8 cellular contexts compared by ENCODE assay signal in the genomic region with DNA sequence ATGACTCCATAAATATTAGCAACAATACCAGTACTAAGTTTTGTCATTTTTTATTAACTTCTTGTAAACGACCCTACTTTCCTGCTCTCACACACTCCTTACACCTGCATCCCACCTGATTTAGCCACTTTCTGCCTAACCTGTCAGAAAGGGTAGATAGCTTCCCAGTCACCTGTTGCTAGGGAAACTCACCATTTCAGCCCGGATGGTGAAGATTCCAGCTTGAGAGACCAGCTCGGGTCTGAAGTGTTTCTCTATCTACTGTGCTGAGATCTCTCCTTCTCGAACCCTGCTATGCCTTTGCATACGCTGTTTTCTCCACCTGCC. TPM values are rescaled to one million over a fixed set of nuclear protein-coding genes. Genes with fewer than 3 reads are reported as not detected.
DNase-seq lines count a peak whose midpoint lies in the region; ATAC-seq and TF ChIP-seq lines count a peak whose summit lies in the region.

A gene with protein sequence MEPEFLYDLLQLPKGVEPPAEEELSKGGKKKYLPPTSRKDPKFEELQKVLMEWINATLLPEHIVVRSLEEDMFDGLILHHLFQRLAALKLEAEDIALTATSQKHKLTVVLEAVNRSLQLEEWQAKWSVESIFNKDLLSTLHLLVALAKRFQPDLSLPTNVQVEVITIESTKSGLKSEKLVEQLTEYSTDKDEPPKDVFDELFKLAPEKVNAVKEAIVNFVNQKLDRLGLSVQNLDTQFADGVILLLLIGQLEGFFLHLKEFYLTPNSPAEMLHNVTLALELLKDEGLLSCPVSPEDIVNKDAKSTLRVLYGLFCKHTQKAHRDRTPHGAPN (plus strand): TSS at position 220 of the 327 bp plus-strand sequence. CDS start 2,405 bp downstream, outside the sequence.

- peak within 1 kb of the TSS; percentile 90 to 99 (median 94) for H3K4me3 Mint-ChIP-seq in CD4-positive, CD25-positive, alpha-beta regulatory T cell
- peak within 1 kb of the TSS; percentile 92 for H3K4me3 Mint-ChIP-seq in dendritic cell treated with granulocyte-macrophage colony-stimulating factor and Interleukin-4, amounts not matched to agents 40 ng/mL and 50 ng/mL, for 4 days

- no peaks in the 10 kb centered on the region for H3K9me2 ChIP-seq in SK-N-SH

- no peaks in the 10 kb centered on the region for H3K9me3 ChIP-seq in CD4-positive, CD25-positive, alpha-beta regulatory T cell (ENCODE audit: control insufficient read depth in 2 of 2, low read length in 2 of 2)
- H3K9me3 ChIP-seq in SK-N-SH = no peaks in the 10 kb centered on the region
- H3K9me3 ChIP-seq in spleen = no peaks in the 10 kb centered on the region
- no peaks in the 10 kb centered on the region for H3K9me3 ChIP-seq in smooth muscle cell (replicated peaks; ENCODE audit: low read depth)

- H3K4me2 ChIP-seq in SK-N-SH = no peak within 1 kb of the TSS
- no peak within 1 kb of the TSS for H3K4me2 ChIP-seq in smooth muscle cell

- no peaks in the 10 kb centered on the region for H3K27me3 Mint-ChIP-seq in CD4-positive, CD25-positive, alpha-beta regulatory T cell
- H3K27me3 Mint-ChIP-seq in dendritic cell treated with granulocyte-macrophage colony-stimulating factor and Interleukin-4, amounts not matched to agents 40 ng/mL and 50 ng/mL, for 4 days = no peaks in the 10 kb centered on the region

- POLR2A ChIA-PET in SK-N-SH (lab: Yijun Ruan, JAX) = no interaction called here

- H3K4me1 Mint-ChIP-seq in CD4-positive, CD25-positive, alpha-beta regulatory T cell = peaks cover 0 to 35% (median 18%) of the 10 kb centered on the region in 4 donors
- peaks cover 53% of the 10 kb centered on the region for H3K4me1 Mint-ChIP-seq in dendritic cell treated with granulocyte-macrophage colony-stimulating factor and Interleukin-4, amounts not matched to agents 40 ng/mL and 50 ng/mL, for 4 days (ENCODE audit: low read depth)

- intact Hi-C loops in dendritic cell treated with granulocyte-macrophage colony-stimulating factor and Interleukin-4, amounts not matched to agents 40 ng/mL and 50 ng/mL, for 4 days (cut with micrococcal nuclease) = loop anchor here (5.0 kb wide), 3 partner anchors 113 to 168 kb away; no protein-coding TSS in a partner anchor
- intact Hi-C loops in spleen (cut with DNase I; ENCODE audit: low total_unique reads) = no loop called here

- H3K4me3 ChIP-seq in CD4-positive, CD25-positive, alpha-beta regulatory T cell (ENCODE audit: low read depth, low read length) = peak within 1 kb of the TSS; percentile 77
- H3K4me3 ChIP-seq in SK-N-SH (ENCODE audit: low read depth in 2 of 2, low read length in 1 of 2) (no peak within 1 kb of the TSS), spleen (peak within 1 kb of the TSS; percentile 33 to 75 (median 58)), smooth muscle cell (no peak within 1 kb of the TSS)

- TF ChIP-seq POLR2A in spleen (IDR thresholded peaks at IDR 0.05) = no peak

- H3K27ac Mint-ChIP-seq in CD4-positive, CD25-positive, alpha-beta regulatory T cell = peak within 1 kb of the TSS; percentile 86 to 99 (median 88)
- peak within 1 kb of the TSS; percentile 91 for H3K27ac Mint-ChIP-seq in dendritic cell treated with granulocyte-macrophage colony-stimulating factor and Interleukin-4, amounts not matched to agents 40 ng/mL and 50 ng/mL, for 4 days

- ATAC-seq in CD4-positive, CD25-positive, alpha-beta regulatory T cell (ENCODE audit: low read depth in 2 of 2) = peak; percentile 34 to 43
- peak; percentile 51 for ATAC-seq in GM21717 (IDR thresholded peaks at IDR 0.05; ENCODE audit: unreplicated experiment)

- TF ChIP-seq CTCF in SK-N-SH (IDR thresholded peaks at IDR 0.05) (no peak), spleen (IDR thresholded peaks at IDR 0.05 in 8 of 11, conservative IDR thresholded peaks at IDR 0.05 in 3 of 11) (no peak), smooth muscle cell (IDR thresholded peaks at IDR 0.05; ENCODE audit: borderline replicate concordance, insufficient read depth, poor library complexity, severe bottlenecking) (no peak)

- CTCF ChIA-PET in SK-N-SH (lab: Yijun Ruan, JAX) = interaction anchor here (1.0 to 1.8 kb wide), 3 partner anchors 99 to 445 kb away, joined by 3 to 6 read pairs (median 3); no protein-coding TSS in a partner anchor

- TF ChIP-seq EP300 in SK-N-SH (IDR thresholded peaks at IDR 0.05; ENCODE audit: borderline replicate concordance in 1 of 2, low read depth in 1 of 2, low read length in 1 of 2) = no peak

- H3K27me3 ChIP-seq in CD4-positive, CD25-positive, alpha-beta regulatory T cell (ENCODE audit: control insufficient read depth, insufficient read depth, low read length) = no peaks in the 10 kb centered on the region
- no peaks in the 10 kb centered on the region for H3K27me3 ChIP-seq in SK-N-SH (ENCODE audit: insufficient read depth)
- H3K27me3 ChIP-seq in spleen (replicated peaks in 1 of 7) = peaks cover 0 to 27% (median 0%) of the 10 kb centered on the region in 7 donors
- no peaks in the 10 kb centered on the region for H3K27me3 ChIP-seq in smooth muscle cell (ENCODE audit: low read depth)

- no peak within 1 kb of the TSS for H2AFZ ChIP-seq in SK-N-SH (ENCODE audit: low read depth)
- no peak within 1 kb of the TSS for H2AFZ ChIP-seq in smooth muscle cell (ENCODE audit: low read depth)

- H3K9me3 Mint-ChIP-seq in CD4-positive, CD25-positive, alpha-beta regulatory T cell = no peaks in the 10 kb centered on the region
- H3K9me3 Mint-ChIP-seq in dendritic cell treated with granulocyte-macrophage colony-stimulating factor and Interleukin-4, amounts not matched to agents 40 ng/mL and 50 ng/mL, for 4 days = no peaks in the 10 kb centered on the region

- H3K4me1 ChIP-seq in CD4-positive, CD25-positive, alpha-beta regulatory T cell (ENCODE audit: control insufficient read depth, insufficient read depth, low read length, poor library complexity, severe bottlenecking) = peaks cover 24% of the 10 kb centered on the region
- H3K4me1 ChIP-seq in SK-N-SH (ENCODE audit: control insufficient read depth in 1 of 2, insufficient read depth in 2 of 2, low read depth in 1 of 2, low read length in 1 of 2) (no peaks in the 10 kb centered on the region; a peak in 1 of 4 replicates), spleen (peaks cover 6 to 49% (median 29%) of the 10 kb centered on the region in 6 donors), smooth muscle cell (ENCODE audit: low read depth) (peaks cover 10% of the 10 kb centered on the region)

- peak within 1 kb of the TSS; percentile 78 for H3K27ac ChIP-seq in CD4-positive, CD25-positive, alpha-beta regulatory T cell (ENCODE audit: insufficient read depth, low read length, poor library complexity, severe bottlenecking)
- no peak within 1 kb of the TSS for H3K27ac ChIP-seq in SK-N-SH (ENCODE audit: low read depth in 2 of 2, low read length in 1 of 2)
- H3K27ac ChIP-seq in spleen = peak within 1 kb of the TSS; percentile 74 to 96 (median 90)
- H3K27ac ChIP-seq in smooth muscle cell (ENCODE audit: low read depth) = no peak within 1 kb of the TSS

- whole genome bisulfite sequencing in SK-N-SH (ENCODE audit: low lambda C conversion rate) = 69% methylated on average over 5 of the region's 5 CpGs
- WGBS in spleen, 5 donors = 20 to 26% (median 26%) methylated on average over 5 of the region's 5 CpGs
- 79% methylated on average over 5 of the region's 5 CpGs for WGBS in smooth muscle cell (ENCODE audit: low lambda C conversion rate)

- H4K20me1 ChIP-seq in SK-N-SH (ENCODE audit: insufficient read depth) (no peaks in the 10 kb centered on the region), smooth muscle cell (ENCODE audit: low read depth) (no peaks in the 10 kb centered on the region)

- no peaks in the 10 kb centered on the region for H3K79me2 ChIP-seq in SK-N-SH (ENCODE audit: insufficient read depth)
- no peaks in the 10 kb centered on the region for H3K79me2 ChIP-seq in smooth muscle cell (ENCODE audit: low read depth)

- no peaks in the 10 kb centered on the region for H3K36me3 Mint-ChIP-seq in CD4-positive, CD25-positive, alpha-beta regulatory T cell
- H3K36me3 Mint-ChIP-seq in dendritic cell treated with granulocyte-macrophage colony-stimulating factor and Interleukin-4, amounts not matched to agents 40 ng/mL and 50 ng/mL, for 4 days (ENCODE audit: low read depth) = peaks cover 34% of the 10 kb centered on the region

- no peak for TF ChIP-seq RAD21 in SK-N-SH (IDR thresholded peaks at IDR 0.05; ENCODE audit: low read length)

- peak; percentile 34 to 76 (median 60) for DNase-seq in CD4-positive, CD25-positive, alpha-beta regulatory T cell
- DNase-seq in SK-N-SH = no peak
- peak; percentile 70 for DNase-seq in spleen
- no peak for DNase-seq in GM03348 (ENCODE audit: low spot score)
- DNase-seq in smooth muscle cell (lab: John Stamatoyannopoulos, UW; ENCODE audit: unreplicated experiment) = no peak
- no peak for DNase-seq in DMS114 treated with DMSO at 0.1 percent for 48 hours (lab: John Stamatoyannopoulos, UW; ENCODE audit: unreplicated experiment)

- H3K9ac ChIP-seq in SK-N-SH = no peak within 1 kb of the TSS
- H3K9ac ChIP-seq in smooth muscle cell (ENCODE audit: low read depth) = no peak within 1 kb of the TSS

- H3F3A ChIP-seq in SK-N-SH (replicated peaks; ENCODE audit: insufficient read depth) (peaks cover 9% of the 10 kb centered on the region), smooth muscle cell (ENCODE audit: low read depth) (no peaks in the 10 kb centered on the region)

- peaks cover 4% of the 10 kb centered on the region for H3K36me3 ChIP-seq in CD4-positive, CD25-positive, alpha-beta regulatory T cell (ENCODE audit: control insufficient read depth, insufficient read depth, low read length)
- H3K36me3 ChIP-seq in SK-N-SH (replicated peaks in 1 of 2; ENCODE audit: control insufficient read depth in 1 of 2, insufficient read depth in 2 of 2, low read length in 1 of 2) (no peaks in the 10 kb centered on the region), spleen (peaks cover 0 to 27% (median 5%) of the 10 kb centered on the region in 6 donors), smooth muscle cell (ENCODE audit: low read depth) (no peaks in the 10 kb centered on the region)

TF ChIP-seq in SK-N-SH, 30 proteins besides CTCF, POLR2A, EP300 and RAD21:
- TF ChIP-seq FOSL2 (IDR thresholded peaks at IDR 0.05; ENCODE audit: borderline replicate concordance, low read depth) (no peak), FOXJ3 (CRISPR knock-in tag; IDR thresholded peaks at IDR 0.05) (no peak), TAF1 (IDR thresholded peaks at IDR 0.05; ENCODE audit: borderline replicate concordance, low read depth, low read length) (no peak), RFX5 (IDR thresholded peaks at IDR 0.05; ENCODE audit: low read length) (peak; percentile 94)

RNA-seq across cellular contexts. Expression of the gene that starts here (rescaled TPM):
- total RNA-seq in CD4-positive, CD25-positive, alpha-beta regulatory T cell = 132 TPM
- polyA plus RNA-seq in CD4-positive, CD25-positive, alpha-beta regulatory T cell = 10 to 100 TPM; 40.3 to 57.9 (median 45.7) TPM
- polyA plus RNA-seq in SK-N-SH (2012; rRNA removed) (0.05 TPM in 1 of 2 replicates, not detected in the other), spleen (100 to 1,000 TPM; 118 to 214 (median 204) TPM), smooth muscle cell (not detected in 2 replicates)
- polyA plus RNA-seq in SK-N-SH (2012; cell fraction: cytosol; rRNA removed) = not detected in 2 replicates
- polyA plus RNA-seq in SK-N-SH (2012; cell fraction: nucleus; rRNA removed) = 0.04 TPM in 1 of 2 replicates, not detected in the other
- total RNA-seq in spleen (100 to 1,000 TPM; 129 to 226 (median 142) TPM), smooth muscle cell (0.40 and 0.90 TPM in 2 replicates)

Comparison
In these comparisons a context has a peak if more than half of its experiments do, and no peak if none do; other contexts are left out.
1. RNA of the gene that starts here (total RNA-seq): 129 to 226 TPM in spleen and 132 TPM in CD4-positive, CD25-positive, alpha-beta regulatory T cell (single experiment); 0.40 to 0.90 TPM in smooth muscle cell; every median in the first group is over 10 times any median in the second.
2. RNA of the gene that starts here (polyA plus RNA-seq): 118 to 214 TPM in spleen and 40.3 to 57.9 TPM in CD4-positive, CD25-positive, alpha-beta regulatory T cell; 0.04 to 0.05 TPM in SK-N-SH and not detected in smooth muscle cell; every median in the first group is over 10 times any median in the second.
3. DNase-seq: peak in CD4-positive, CD25-positive, alpha-beta regulatory T cell (3 of 3) and spleen (single experiment); none in SK-N-SH (single experiment), GM03348 (single experiment), smooth muscle cell (single experiment) and DMS114 treated with DMSO at 0.1 percent for 48 hours (single experiment).
4. H3K27ac ChIP-seq: peak in CD4-positive, CD25-positive, alpha-beta regulatory T cell (single experiment) and spleen (8 of 8); none in SK-N-SH (0 of 2) and smooth muscle cell (single experiment).
5. H3K4me3 ChIP-seq: peak in CD4-positive, CD25-positive, alpha-beta regulatory T cell (single experiment) and spleen (8 of 8); none in SK-N-SH (0 of 2) and smooth muscle cell (single experiment).